ENCODE assay signal across 10 cellular contexts in genomic region chr17:74833501-74834361, GRCh38. TPM values are rescaled to one million over a fixed set of nuclear protein-coding genes. Genes with fewer than 3 reads are reported as not detected.
A peak's percentile ranks its signal among the peaks of the same experiment; 100 is the strongest.
DNase-seq lines count a peak whose midpoint lies in the region; ATAC-seq, FAIRE-seq and TF ChIP-seq lines count a peak whose summit lies in the region.
"Had no signal": no experiment of that assay in that cellular context is flagged by ENCODE, and none has a peak within 500 bp of the region (broad histone marks: within the 10 kb centered on the region; RNA-seq: fewer than 3 reads in every experiment).

No MANE protein-coding gene starts in this region.

- TF ChIP-seq POLR2A in GM12878 (IDR thresholded peaks at IDR 0.05; ENCODE audit: low read depth, low read length) (no peak), sigmoid colon (IDR thresholded peaks at IDR 0.05) (no peak)

- no TSS peak for BruUV-seq in GM12878 (replicated peaks; lab: Mats Ljungman, UMichigan)

- WGBS in GM12878 (ENCODE audit: insufficient coverage, insufficient replicate concordance, low lambda C conversion rate, missing lambda C conversion rate): 31% methylated on average over 12 of the region's 15 CpGs
- WGBS in sigmoid colon, 2 donors: 66 to 86% methylated on average over 15 of the region's 15 CpGs

- no peaks in the 10 kb centered on the region for H3K27me3 ChIP-seq in GM12878 (replicated peaks in 1 of 2; ENCODE audit: control insufficient read depth in 2 of 2, insufficient read depth in 2 of 2, low read length in 1 of 2)
- H3K27me3 ChIP-seq in sigmoid colon: no peaks in the 10 kb centered on the region

- H3K9me3 ChIP-seq in GM12878 (replicated peaks; ENCODE audit: control insufficient read depth, insufficient read depth, low read length): no peaks in the 10 kb centered on the region
- H3K9me3 ChIP-seq in sigmoid colon: no peaks in the 10 kb centered on the region

- no peak overlapping the region for H3K4me2 ChIP-seq in GM12878 (ENCODE audit: control insufficient read depth, insufficient read depth)

- ATAC-seq in GM12878: peak; percentile 94
- ATAC-seq: naive thymus-derived CD8-positive, alpha-beta T cell had no signal

- POLR2A ChIA-PET in GM10248 (lab: Yijun Ruan, JAX): no interaction called here
- POLR2A ChIA-PET in GM12878 (lab: Charles Lee): interaction anchor here (1.2 kb wide), 1 partner anchor 39 kb away, joined by 3 read pairs; the partner anchor contains the start of gene FDXR

- H3K4me1 ChIP-seq in GM12878 (ENCODE audit: control insufficient read depth, insufficient read depth, low read length) (peaks cover 12% of the 10 kb centered on the region; the same call in 1 of the 2 replicates), sigmoid colon (no peaks in the 10 kb centered on the region)

- SMC1A ChIA-PET in GM12878 (lab: Charles Lee; ENCODE audit: uncharacterized antibody, unreplicated experiment): no interaction called here

- peaks cover 0 to 3% of the 10 kb centered on the region in 2 experiments; a peak in 1 of 4 replicates for H3K36me3 ChIP-seq in GM12878 (ENCODE audit: control insufficient read depth in 2 of 2, insufficient read depth in 2 of 2, low read length in 1 of 2)
- H3K36me3 ChIP-seq in sigmoid colon: peaks cover 0 to 32% (median 0%) of the 10 kb centered on the region in 4 donors

- H3K9ac ChIP-seq in GM12878 (ENCODE audit: control insufficient read depth, insufficient read depth, low read length): no peak overlapping the region

- FAIRE-seq in GM12878 (lab: Jason Lieb, UNC): no peak

- intact Hi-C loops in GM12878 (cut with micrococcal nuclease; ENCODE audit: unreplicated experiment): no loop called here
- intact Hi-C loops in sigmoid colon (cut with DNase I): no loop called here

- no peaks in the 10 kb centered on the region for H4K20me1 ChIP-seq in GM12878 (ENCODE audit: control insufficient read depth, insufficient read depth)

- H3K27ac ChIP-seq in GM12878 (ENCODE audit: control insufficient read depth, insufficient read depth) (no peak overlapping the region), sigmoid colon (no peak overlapping the region)

- in situ Hi-C loops in GM12878 (cut with MboI): no loop called here

- H2AFZ ChIP-seq in GM12878 (ENCODE audit: control insufficient read depth, low read depth, low read length): no peak overlapping the region

- RAD21 ChIA-PET in GM12878 (lab: Charles Lee; ENCODE audit: unreplicated experiment): no interaction called here

- CTCF ChIA-PET in GM10248 (lab: Yijun Ruan, JAX): interaction anchor here (1.1 to 5.3 kb wide), 6 partner anchors 9 to 127 kb away, joined by 3 to 18 read pairs (median 8); partner anchors contain the start of gene RAB37
- CTCF ChIA-PET in GM12878 (lab: Yijun Ruan, JAX): interaction anchor here (0.8 to 2.4 kb wide), 8 partner anchors 10 to 127 kb away, joined by 3 to 11 read pairs (median 4); no protein-coding TSS in a partner anchor

- TF ChIP-seq RAD21 in GM12878 (IDR thresholded peaks at IDR 0.05; ENCODE audit: insufficient read depth, low read depth, low read length): no peak

- TF ChIP-seq EP300 in GM12878 (IDR thresholded peaks at IDR 0.05; ENCODE audit: borderline replicate concordance in 1 of 2, control insufficient read depth in 1 of 2, low read depth in 2 of 2, low read length in 2 of 2): no peak
- no peak for TF ChIP-seq EP300 in sigmoid colon (IDR thresholded peaks at IDR 0.05)

- no peaks in the 10 kb centered on the region for H3K79me2 ChIP-seq in GM12878 (ENCODE audit: control insufficient read depth, insufficient read depth, low read length)

- TF ChIP-seq CTCF in GM10248 (IDR thresholded peaks at IDR 0.05; ENCODE audit: control extremely low read depth, extremely low read depth, low read depth, missing control alignments) (no peak), GM12878 (IDR thresholded peaks at IDR 0.05 in 2 of 3, conservative IDR thresholded peaks at IDR 0.05 in 1 of 3; ENCODE audit: control insufficient read depth in 2 of 3, extremely low read depth in 1 of 3, insufficient read depth in 1 of 3, low read depth in 3 of 3, low read length in 3 of 3) (no peak), sigmoid colon (IDR thresholded peaks at IDR 0.05) (no peak)

- H3K4me3 ChIP-seq in GM12878: no peak overlapping the region
- H3K4me3 ChIP-seq in sigmoid colon: no peak overlapping the region

- DNase-seq in GM10248 (ENCODE audit: extremely low spot score) (peak; percentile 76), Kasumi-1 (lab: John Stamatoyannopoulos, UW) (peak; percentile 45 to 59), GM12878 (ENCODE audit: low read depth, low spot score) (no peak), nucleus accumbens (lab: John Stamatoyannopoulos, UW) (peak in 33 of 56 donors; percentile 17 to 75 (median 36)), sigmoid colon (no peak), NCI-H446 treated with DMSO at 0.1 percent for 48 hours (lab: John Stamatoyannopoulos, UW) (no peak), NCI-H526 treated with DMSO at 0.1 percent for 48 hours (lab: John Stamatoyannopoulos, UW) (no peak)
- DNase-seq in activated effector memory CD4-positive, alpha-beta T cell treated with Interleukin-2 at 50 U/mL for 16 hours: no peak
- DNase-seq: effector CD4-positive, alpha-beta T cell had no signal

RNA-seq across cellular contexts. Expression of gene GRIN2C, which starts 26.0 kb away (rescaled TPM):
- total RNA-seq in GM12878 (2013; cell fraction: nucleolus; rRNA removed): 0.33 TPM in 1 of 2 replicates, not detected in the other
- total RNA-seq in GM12878 (2014; rRNA removed) (0.11 TPM in 1 of 2 replicates, not detected in the other), GM12878 (2014; rRNA removed; fragmentation: Illumina TruSeq; extraction: Trizol) (under 0.01 and 0.04 TPM in 2 replicates), GM12878 (2021) (0.13 TPM in 2 replicates), sigmoid colon (under 1 TPM in 1 of 4 donors, not detected in 3; 0.49 TPM)
- 0.29 TPM for polyA plus RNA-seq in GM12878 (2011; ENCODE audit: low read depth)
- polyA plus RNA-seq in GM12878 (2011; rRNA removed) (0.01 and 0.04 TPM in 2 replicates), GM12878 (2014; fragmentation: Illumina TruSeq; extraction: Trizol) (0.01 TPM in 1 of 2 replicates, not detected in the other), GM12878 (2014; fragmentation: Nextera tagmentation; extraction: Ambion mirVana) (not detected), GM12878 (2014; rRNA removed) (0.12 and 0.16 TPM in 2 replicates), GM12878 (2016; fragmentation: Nextera tagmentation; extraction: Ambion mirVana) (under 1 TPM; 0.10 to 0.20 TPM), sigmoid colon (under 1 TPM in 1 of 3 donors, not detected in 2; 0.22 TPM)
- 0.01 and 0.05 TPM in 2 replicates for polyA plus RNA-seq in GM12878 (2011; cell fraction: cytosol; rRNA removed)
- 0.25 and 0.48 TPM in 2 replicates for polyA plus RNA-seq in GM12878 (2011; cell fraction: nucleus; rRNA removed)
- 0.15 and 0.45 TPM in 2 replicates for polyA plus RNA-seq in GM12878 (2012)
- 0.05 TPM in 1 of 2 replicates, not detected in the other for polyA minus RNA-seq in GM12878 (2011; rRNA and poly(A)+ RNA removed)
- polyA minus RNA-seq in GM12878 (2011; cell fraction: cytosol; rRNA and poly(A)+ RNA removed): not detected in 2 replicates
- 0.12 and 0.29 TPM in 2 replicates for polyA minus RNA-seq in GM12878 (2011; cell fraction: nucleus; rRNA and poly(A)+ RNA removed)

RNA-seq across cellular contexts. Expression of gene FDXR, which starts 39.1 kb away (rescaled TPM):
- total RNA-seq in GM12878 (2013; cell fraction: nucleolus; rRNA removed): 14.6 and 17.3 TPM in 2 replicates
- total RNA-seq in GM12878 (2014; rRNA removed) (54.4 and 58.5 TPM in 2 replicates), GM12878 (2014; rRNA removed; fragmentation: Illumina TruSeq; extraction: Trizol) (19.8 and 21.1 TPM in 2 replicates), GM12878 (2021) (62.0 and 66.2 TPM in 2 replicates), sigmoid colon (1 to 10 TPM; 3.0 to 8.6 (median 7.1) TPM)
- 9.4 TPM for polyA plus RNA-seq in GM12878 (2011; ENCODE audit: low read depth)
- polyA plus RNA-seq in GM12878 (2011; rRNA removed) (21.1 and 42.9 TPM in 2 replicates), GM12878 (2014; fragmentation: Illumina TruSeq; extraction: Trizol) (1.4 and 8.6 TPM in 2 replicates), GM12878 (2014; fragmentation: Nextera tagmentation; extraction: Ambion mirVana) (1 to 10 TPM in 1 of 2 experiments, under 1 TPM in 1; 0.85 to 5.4 TPM), GM12878 (2014; rRNA removed) (53.4 and 65.5 TPM in 2 replicates), GM12878 (2016; fragmentation: Nextera tagmentation; extraction: Ambion mirVana) (100 to 1,000 TPM; 140 to 162 TPM), sigmoid colon (10 to 100 TPM; 10.8 to 26.9 (median 14.6) TPM)
- polyA plus RNA-seq in GM12878 (2011; cell fraction: cytosol; rRNA removed): 81.8 and 104 TPM in 2 replicates
- polyA plus RNA-seq in GM12878 (2011; cell fraction: nucleus; rRNA removed): 100 and 130 TPM in 2 replicates
- polyA plus RNA-seq in GM12878 (2012): 36.5 and 39.1 TPM in 2 replicates
- 16.3 and 39.7 TPM in 2 replicates for polyA minus RNA-seq in GM12878 (2011; rRNA and poly(A)+ RNA removed)
- polyA minus RNA-seq in GM12878 (2011; cell fraction: cytosol; rRNA and poly(A)+ RNA removed): 17.4 and 26.4 TPM in 2 replicates
- 17.3 and 25.6 TPM in 2 replicates for polyA minus RNA-seq in GM12878 (2011; cell fraction: nucleus; rRNA and poly(A)+ RNA removed)

RNA-seq across cellular contexts. Expression of gene NAT9, which starts 57.6 kb away (rescaled TPM):
- 68.1 and 91.4 TPM in 2 replicates for total RNA-seq in GM12878 (2013; cell fraction: nucleolus; rRNA removed)
- 16.3 and 16.7 TPM in 2 replicates for total RNA-seq in GM12878 (2014; rRNA removed)
- 27.5 and 28.0 TPM in 2 replicates for total RNA-seq in GM12878 (2014; rRNA removed; fragmentation: Illumina TruSeq; extraction: Trizol)
- total RNA-seq in GM12878 (2021): 44.8 and 45.3 TPM in 2 replicates
- 36.0 TPM for polyA plus RNA-seq in GM12878 (2011; ENCODE audit: low read depth)
- polyA plus RNA-seq in GM12878 (2011; rRNA removed): 23.2 and 26.7 TPM in 2 replicates
- polyA plus RNA-seq in GM12878 (2011; cell fraction: cytosol; rRNA removed): 31.5 and 40.8 TPM in 2 replicates
- 150 and 164 TPM in 2 replicates for polyA plus RNA-seq in GM12878 (2011; cell fraction: nucleus; rRNA removed)
- 40.0 and 45.4 TPM in 2 replicates for polyA plus RNA-seq in GM12878 (2012)
- polyA plus RNA-seq in GM12878 (2014; fragmentation: Illumina TruSeq; extraction: Trizol): 17.9 and 26.4 TPM in 2 replicates
- polyA plus RNA-seq in GM12878 (2014; fragmentation: Nextera tagmentation; extraction: Ambion mirVana): 1 to 10 TPM; 3.5 to 4.5 TPM
- 43.2 and 46.4 TPM in 2 replicates for polyA plus RNA-seq in GM12878 (2014; rRNA removed)
- polyA plus RNA-seq in GM12878 (2016; fragmentation: Nextera tagmentation; extraction: Ambion mirVana): 10 to 100 TPM; 33.9 to 36.4 TPM
- polyA minus RNA-seq in GM12878 (2011; rRNA and poly(A)+ RNA removed): 18.9 and 36.0 TPM in 2 replicates
- 6.5 and 9.3 TPM in 2 replicates for polyA minus RNA-seq in GM12878 (2011; cell fraction: cytosol; rRNA and poly(A)+ RNA removed)
- polyA minus RNA-seq in GM12878 (2011; cell fraction: nucleus; rRNA and poly(A)+ RNA removed): 29.6 and 34.8 TPM in 2 replicates
- 10 to 100 TPM; 14.3 to 29.9 (median 21.7) TPM for total RNA-seq in sigmoid colon
- 10 to 100 TPM; 11.3 to 36.4 (median 14.4) TPM for polyA plus RNA-seq in sigmoid colon

RNA-seq across cellular contexts. Expression of gene FADS6, which starts 59.7 kb away (rescaled TPM):
- total RNA-seq in GM12878 (2013; cell fraction: nucleolus; rRNA removed): not detected in 2 replicates
- total RNA-seq in GM12878 (2014; rRNA removed) (not detected in 2 replicates), GM12878 (2014; rRNA removed; fragmentation: Illumina TruSeq; extraction: Trizol) (not detected in 2 replicates), GM12878 (2021) (not detected in 2 replicates), sigmoid colon (not detected)
- not detected for polyA plus RNA-seq in GM12878 (2011; ENCODE audit: low read depth)
- polyA plus RNA-seq in GM12878 (2011; rRNA removed) (not detected in 2 replicates), GM12878 (2014; fragmentation: Illumina TruSeq; extraction: Trizol) (not detected in 2 replicates), GM12878 (2014; fragmentation: Nextera tagmentation; extraction: Ambion mirVana) (not detected), GM12878 (2014; rRNA removed) (not detected in 2 replicates), GM12878 (2016; fragmentation: Nextera tagmentation; extraction: Ambion mirVana) (not detected), sigmoid colon (1 to 10 TPM in 2 of 3 donors, under 1 TPM in 1; 0.06 to 1.8 (median 1.6) TPM)
- polyA plus RNA-seq in GM12878 (2011; cell fraction: cytosol; rRNA removed): not detected in 2 replicates
- not detected in 2 replicates for polyA plus RNA-seq in GM12878 (2011; cell fraction: nucleus; rRNA removed)
- not detected in 2 replicates for polyA plus RNA-seq in GM12878 (2012)
- not detected in 2 replicates for polyA minus RNA-seq in GM12878 (2011; rRNA and poly(A)+ RNA removed)
- not detected in 2 replicates for polyA minus RNA-seq in GM12878 (2011; cell fraction: cytosol; rRNA and poly(A)+ RNA removed)
- not detected in 2 replicates for polyA minus RNA-seq in GM12878 (2011; cell fraction: nucleus; rRNA and poly(A)+ RNA removed)
- total RNA-seq: naive thymus-derived CD8-positive, alpha-beta T cell had no signal
- polyA plus RNA-seq: naive thymus-derived CD8-positive, alpha-beta T cell had no signal

Comparison
In these comparisons a context has a peak if more than half of its experiments do, and no peak if none do; other contexts are left out.
1. DNase-seq: peak in GM10248 (single experiment), Kasumi-1 (2 of 2) and nucleus accumbens (33 of 56); none in GM12878 (single experiment), sigmoid colon (single experiment), NCI-H446 treated with DMSO at 0.1 percent for 48 hours (single experiment), activated effector memory CD4-positive, alpha-beta T cell treated with Interleukin-2 at 50 U/mL for 16 hours (single experiment) and NCI-H526 treated with DMSO at 0.1 percent for 48 hours (single experiment).